Comparison of ENCODE assay signal across 23 cellular contexts in genomic region chr3:12996181-12996506, GRCh38.
DNase-seq lines count a peak whose midpoint lies in the region; ATAC-seq and TF ChIP-seq lines count a peak whose summit lies in the region.
"Had no signal": no experiment of that assay in that cellular context is flagged by ENCODE, and none has a peak within 500 bp of the region (broad histone marks: within the 10 kb centered on the region; RNA-seq: fewer than 3 reads in every experiment).

No MANE protein-coding gene starts in this region.

- H3K27me3 Mint-ChIP-seq in activated T-cell treated with anti-CD3 and anti-CD28 coated beads, Interleukin-2, amount 50 U/mL, for 24 hours: no peaks in the 10 kb centered on the region
- H3K27me3 Mint-ChIP-seq in activated T-cell treated with anti-CD3 and anti-CD28 coated beads, Interleukin-2, amount 50 U/mL, for 4 hours (ENCODE audit: low read depth): no peaks in the 10 kb centered on the region
- H3K27me3 Mint-ChIP-seq in T-cell: no peaks in the 10 kb centered on the region
- peaks cover 2 to 4% (median 2%) of the 10 kb centered on the region in 3 donors for H3K27me3 Mint-ChIP-seq in immature natural killer cell (ENCODE audit: low read depth in 3 of 3)
- H3K27me3 Mint-ChIP-seq: activated CD8-positive, alpha-beta memory T cell treated with anti-CD3 and anti-CD28 coated beads, Interleukin-2, amount 10 ng/mL, durations not matched to agents 7 days and 5 days; central memory CD8-positive, alpha-beta T cell had no signal

- H3K4me1 ChIP-seq in tibial artery: peaks cover 0 to 23% (median 12%) of the 10 kb centered on the region in 4 donors

- peaks cover 66% of the 10 kb centered on the region for H3K4me1 Mint-ChIP-seq in activated T-cell treated with anti-CD3 and anti-CD28 coated beads, Interleukin-2, amount 50 U/mL, for 24 hours (ENCODE audit: low read depth)
- H3K4me1 Mint-ChIP-seq in activated T-cell treated with anti-CD3 and anti-CD28 coated beads, Interleukin-2, amount 50 U/mL, for 4 hours (ENCODE audit: low read depth): peaks cover 55% of the 10 kb centered on the region
- H3K4me1 Mint-ChIP-seq in T-cell (peaks cover 63 to 71% (median 63%) of the 10 kb centered on the region in 3 donors), immature natural killer cell (peaks cover 65 to 70% of the 10 kb centered on the region in 2 donors)

- no peak for TF ChIP-seq CTCF in tibial artery (IDR thresholded peaks at IDR 0.05)

- ATAC-seq in activated T-cell treated with anti-CD3 and anti-CD28 coated beads, Interleukin-2, amount 50 U/mL, for 4 hours: no peak
- ATAC-seq in T-cell (replicated peaks in 1 of 4) (no peak), HG03039 (IDR thresholded peaks at IDR 0.05; ENCODE audit: unreplicated experiment) (no peak)
- ATAC-seq: activated CD8-positive, alpha-beta memory T cell treated with anti-CD3 and anti-CD28 coated beads, Interleukin-2, amount 10 ng/mL, durations not matched to agents 7 days and 5 days; left lobe of liver had no signal

- peak overlapping the region; percentile 2 for H3K27ac Mint-ChIP-seq in activated T-cell treated with anti-CD3 and anti-CD28 coated beads, Interleukin-2, amount 50 U/mL, for 24 hours
- H3K27ac Mint-ChIP-seq in T-cell: peak overlapping the region; percentile 59 to 94
- H3K27ac Mint-ChIP-seq in immature natural killer cell: peak overlapping the region; percentile 50 to 99 (median 76)
- H3K27ac Mint-ChIP-seq: activated CD8-positive, alpha-beta memory T cell treated with anti-CD3 and anti-CD28 coated beads, Interleukin-2, amount 10 ng/mL, durations not matched to agents 7 days and 5 days had no signal

- peak overlapping the region; percentile 90 to 95 for H3K27ac ChIP-seq in tibial artery
- H3K27ac ChIP-seq: SK-N-MC had no signal

- no peaks in the 10 kb centered on the region for H3K9me3 ChIP-seq in tibial artery
- H3K9me3 ChIP-seq: HAP-1 had no signal

- CTCF ChIA-PET in T-cell (lab: Charles Lee): interaction anchor here in 1 of 2 donors (0.7 to 2.0 kb wide), 3 partner anchors 10 to 14 kb away, joined by 3 to 10 read pairs (median 4); no protein-coding TSS in a partner anchor

- peaks cover 34% of the 10 kb centered on the region for H3K36me3 Mint-ChIP-seq in activated T-cell treated with anti-CD3 and anti-CD28 coated beads, Interleukin-2, amount 50 U/mL, for 24 hours (ENCODE audit: low read depth)
- H3K36me3 Mint-ChIP-seq in activated T-cell treated with anti-CD3 and anti-CD28 coated beads, Interleukin-2, amount 50 U/mL, for 4 hours (ENCODE audit: insufficient read depth): peaks cover 14% of the 10 kb centered on the region
- H3K36me3 Mint-ChIP-seq in T-cell (peaks cover 28% of the 10 kb centered on the region), immature natural killer cell (peaks cover 13 to 21% (median 17%) of the 10 kb centered on the region in 3 donors)

- H3K36me3 ChIP-seq in tibial artery: peaks cover 0 to under 1% (median 0%) of the 10 kb centered on the region in 3 donors
- H3K36me3 ChIP-seq: HAP-1 had no signal

- intact Hi-C loops in tibial artery (cut with DNase I; ENCODE audit: low total_unique reads): loop anchor here (5.0 kb wide), 1 partner anchor 456 kb away; no protein-coding TSS in a partner anchor

- H3K27me3 ChIP-seq in tibial artery: no peaks in the 10 kb centered on the region

- H3K4me3 ChIP-seq in tibial artery: no peak overlapping the region
- H3K4me3 ChIP-seq: HAP-1, SK-N-MC had no signal

- H3K4me3 Mint-ChIP-seq in activated T-cell treated with anti-CD3 and anti-CD28 coated beads, Interleukin-2, amount 50 U/mL, for 24 hours: no peak overlapping the region
- no peak overlapping the region for H3K4me3 Mint-ChIP-seq in activated T-cell treated with anti-CD3 and anti-CD28 coated beads, Interleukin-2, amount 50 U/mL, for 4 hours
- no peak overlapping the region for H3K4me3 Mint-ChIP-seq in T-cell
- peak overlapping the region in 2 of 5 donors; percentile 21 to 36 for H3K4me3 Mint-ChIP-seq in immature natural killer cell
- H3K4me3 Mint-ChIP-seq: activated CD8-positive, alpha-beta memory T cell treated with anti-CD3 and anti-CD28 coated beads, Interleukin-2, amount 10 ng/mL, durations not matched to agents 7 days and 5 days had no signal

- POLR2A ChIA-PET in T-cell (lab: Charles Lee): no interaction called here

- no peak for DNase-seq in activated T-cell treated with anti-CD3 and anti-CD28 coated beads, Interleukin-2, amount 50 U/mL, for 24 hours
- DNase-seq in activated T-cell treated with anti-CD3 and anti-CD28 coated beads, Interleukin-2, amount 50 U/mL, for 4 hours: no peak
- DNase-seq in T-cell: no peak
- DNase-seq in immature natural killer cell: no peak
- no peak for DNase-seq in tibial artery
- DNase-seq in middle frontal gyrus (ENCODE audit: extremely low spot score, low spot score): no peak
- no peak for DNase-seq in iPS-NIHi7 (ENCODE audit: extremely low spot score)
- DNase-seq: activated CD8-positive, alpha-beta memory T cell treated with anti-CD3 and anti-CD28 coated beads, Interleukin-2, amount 10 ng/mL, durations not matched to agents 7 days and 5 days; activated effector memory CD4-positive, alpha-beta T cell treated with Interleukin-2 at 50 U/mL for 16 hours; C1 segment of cervical spinal cord; effector CD4-positive, alpha-beta T cell; glutamatergic neuron; KBM-7; NCI-H2081; NCI-H446 treated with DMSO at 0.1 percent for 48 hours; retina; stimulated activated CD4-positive, alpha-beta T cell treated with anti-CD3 and anti-CD28 coated beads, Interleukin-15, amount 100 ng/mL, for 24 hours; trophoblast cell had no signal

- no peaks in the 10 kb centered on the region for H3K9me3 Mint-ChIP-seq in activated T-cell treated with anti-CD3 and anti-CD28 coated beads, Interleukin-2, amount 50 U/mL, for 24 hours
- no peaks in the 10 kb centered on the region for H3K9me3 Mint-ChIP-seq in activated T-cell treated with anti-CD3 and anti-CD28 coated beads, Interleukin-2, amount 50 U/mL, for 4 hours
- H3K9me3 Mint-ChIP-seq in T-cell (no peaks in the 10 kb centered on the region), immature natural killer cell (no peaks in the 10 kb centered on the region)
- H3K9me3 Mint-ChIP-seq: central memory CD8-positive, alpha-beta T cell had no signal

Comparison
In these comparisons a context has a peak if more than half of its experiments do, and no peak if none do; other contexts are left out.
1. H3K27ac Mint-ChIP-seq: peak in every context shown above with its lines; median percentile 76 in T-cell; 76 in immature natural killer cell; 2 in activated T-cell treated with anti-CD3 and anti-CD28 coated beads, Interleukin-2, amount 50 U/mL, for 24 hours.